21 cellular contexts compared by ENCODE assay signal in the genomic region with DNA sequence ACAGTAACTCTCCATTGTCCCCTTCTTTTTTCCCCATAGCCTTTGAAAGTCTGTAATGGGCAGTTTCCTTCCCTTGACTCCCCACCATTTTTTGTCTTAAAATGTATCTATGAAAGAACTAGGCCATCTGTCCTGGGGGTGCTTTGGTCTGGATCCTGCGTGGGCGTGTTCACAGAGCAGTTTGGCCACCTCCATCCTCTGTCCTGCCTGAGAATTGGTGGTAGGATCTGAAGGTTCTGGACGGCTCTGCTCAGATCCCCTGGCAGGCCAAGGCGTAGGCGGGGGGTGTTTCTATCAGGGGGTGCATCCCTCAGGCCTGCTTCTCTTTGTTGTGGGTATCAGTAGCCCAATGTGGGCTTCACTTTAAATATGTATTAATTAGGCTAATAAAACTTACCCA.
"Had no signal": no experiment of that assay in that cellular context is flagged by ENCODE, and none has a peak within 500 bp of the region (broad histone marks: within the 10 kb centered on the region; RNA-seq: fewer than 3 reads in every experiment).

No MANE protein-coding gene starts in this region.

- ATAC-seq: activated naive CD4-positive, alpha-beta T cell treated with anti-CD3 and anti-CD28 coated beads, Interleukin-2, amount 50 U/mL, for 72 hours; mucosa of descending colon; natural killer cell treated with Interleukin-12 subunit alpha and Interleukin-12 subunit beta and Interleukin-15 and Interleukin-18, amount 100 ng/mL, for 72 hours; right lobe of liver; stimulated activated effector memory CD8-positive, alpha-beta T cell treated with anti-CD3 and anti-CD28 coated beads, Interleukin-12 subunit alpha, Interleukin-12 subunit beta, amount 100 ng/mL, for 72 hours had no signal

- H3K4me3 Mint-ChIP-seq: central memory CD8-positive, alpha-beta T cell; natural killer cell treated with Interleukin-12 subunit alpha and Interleukin-12 subunit beta and Interleukin-15 and Interleukin-18, amount 100 ng/mL, for 72 hours; stimulated activated effector memory CD8-positive, alpha-beta T cell treated with anti-CD3 and anti-CD28 coated beads, Interleukin-12 subunit alpha, Interleukin-12 subunit beta, amount 100 ng/mL, for 72 hours had no signal

- H3K4me3 ChIP-seq: colonic mucosa, left ventricle myocardium inferior, mucosa of descending colon, ovary, right lobe of liver, skin epidermis, thoracic aorta, vagina had no signal

- H3K36me3 Mint-ChIP-seq: natural killer cell treated with Interleukin-12 subunit alpha and Interleukin-12 subunit beta and Interleukin-15 and Interleukin-18, amount 100 ng/mL, for 72 hours had no signal

- H3K27me3 ChIP-seq: colonic mucosa, ovary, right lobe of liver, vagina had no signal

- H3K4me1 ChIP-seq: colonic mucosa, right lobe of liver, vagina had no signal

- H3K9me3 Mint-ChIP-seq: activated naive CD4-positive, alpha-beta T cell treated with anti-CD3 and anti-CD28 coated beads, Interleukin-2, amount 50 U/mL, for 72 hours; central memory CD8-positive, alpha-beta T cell; natural killer cell treated with Interleukin-12 subunit alpha and Interleukin-12 subunit beta and Interleukin-15 and Interleukin-18, amount 100 ng/mL, for 72 hours; stimulated activated effector memory CD8-positive, alpha-beta T cell treated with anti-CD3 and anti-CD28 coated beads, Interleukin-12 subunit alpha, Interleukin-12 subunit beta, amount 100 ng/mL, for 72 hours had no signal

- H3K27ac ChIP-seq: colonic mucosa, left ventricle myocardium inferior, ovary, right lobe of liver, skin epidermis, thoracic aorta, vagina had no signal

- H3K27me3 Mint-ChIP-seq: central memory CD8-positive, alpha-beta T cell; natural killer cell treated with Interleukin-12 subunit alpha and Interleukin-12 subunit beta and Interleukin-15 and Interleukin-18, amount 100 ng/mL, for 72 hours; progenitor cell of endocrine pancreas had no signal

- H3K36me3 ChIP-seq: ovary had no signal

- H3K4me1 Mint-ChIP-seq: central memory CD8-positive, alpha-beta T cell; stimulated activated effector memory CD8-positive, alpha-beta T cell treated with anti-CD3 and anti-CD28 coated beads, Interleukin-12 subunit alpha, Interleukin-12 subunit beta, amount 100 ng/mL, for 72 hours had no signal

- H3K27ac Mint-ChIP-seq: activated naive CD4-positive, alpha-beta T cell treated with anti-CD3 and anti-CD28 coated beads, Interleukin-2, amount 50 U/mL, for 72 hours; natural killer cell treated with Interleukin-12 subunit alpha and Interleukin-12 subunit beta and Interleukin-15 and Interleukin-18, amount 100 ng/mL, for 72 hours; progenitor cell of endocrine pancreas; stimulated activated effector memory CD8-positive, alpha-beta T cell treated with anti-CD3 and anti-CD28 coated beads, Interleukin-12 subunit alpha, Interleukin-12 subunit beta, amount 100 ng/mL, for 72 hours had no signal

- H3K9me3 ChIP-seq: colonic mucosa, left ventricle myocardium inferior, mucosa of descending colon, ovary, right lobe of liver, thoracic aorta, vagina had no signal

- DNase-seq: activated CD4-positive, alpha-beta T cell treated with anti-CD3 and anti-CD28 coated beads for 1 hour; activated naive CD4-positive, alpha-beta T cell; activated T-cell treated with anti-CD3 and anti-CD28 coated beads, Interleukin-2, amount 50 U/mL, for 48 hours; colonic mucosa; effector CD8-positive, alpha-beta T cell; left ventricle myocardium inferior; mucosa of descending colon; stimulated activated CD4-positive, alpha-beta T cell treated with anti-CD3 and anti-CD28 coated beads, Interleukin-12 subunit alpha, Interleukin-12 subunit beta, amount 100 ng/mL, for 4 hours; stimulated activated CD4-positive, alpha-beta T cell treated with anti-CD3 and anti-CD28 coated beads, Interleukin-4, amount 100 ng/mL, for 24 hours; T-helper 2 cell; trophoblast cell had no signal
